ENCODE assay signal across 8 cellular contexts in genomic region chr19:7522072-7522922, GRCh38. TPM values are rescaled to one million over a fixed set of nuclear protein-coding genes. Genes with fewer than 3 reads are reported as not detected.
DNase-seq lines count a peak whose midpoint lies in the region; ATAC-seq and TF ChIP-seq lines count a peak whose summit lies in the region.

Gene MCOLN1 (plus strand): TSS chr19:7522624. CDS start chr19:7522751, 127 bp downstream.

- intact Hi-C loops in lower leg skin (cut with DNase I; ENCODE audit: low total_unique reads) = no loop called here

- DNase-seq in C1 segment of cervical spinal cord (lab: John Stamatoyannopoulos, UW) (peak; percentile 71 to 98 (median 96)), NCI-H774 (lab: John Stamatoyannopoulos, UW) (peak; percentile 96), dermis microvascular lymphatic vessel endothelial cell (ENCODE audit: low read depth in 2 of 2) (peak; percentile 93 to 97), lower leg skin (ENCODE audit: low spot score in 2 of 2) (peak; percentile 99 to 100)
- peak; percentile 100 for DNase-seq in activated CD4-positive, alpha-beta T cell treated with anti-CD3 and anti-CD28 coated beads, Interleukin-2, amount 50 U/mL, for 48 hours
- peak; percentile 99 to 100 for DNase-seq in stimulated activated CD4-positive, alpha-beta T cell treated with anti-CD3 and anti-CD28 coated beads, Interleukin-4, amount 100 ng/mL, for 48 hours (ENCODE audit: low read depth in 2 of 2)

- TF ChIP-seq CTCF in lower leg skin (IDR thresholded peaks at IDR 0.05) = no peak

- peak; percentile 69 for ATAC-seq in GM19395 (IDR thresholded peaks at IDR 0.05; ENCODE audit: unreplicated experiment)
- ATAC-seq in HG03565 (IDR thresholded peaks at IDR 0.05; ENCODE audit: unreplicated experiment) = peak; percentile 83

- no peak for TF ChIP-seq POLR2A in lower leg skin (IDR thresholded peaks at IDR 0.05)

- H3K4me3 ChIP-seq in lower leg skin (ENCODE audit: low read depth, poor library complexity, severe bottlenecking) = peak within 1 kb of the TSS; percentile 77

- WGBS in lower leg skin, 2 donors = 1% methylated on average over 35 to 53 of the region's 65 CpGs

RNA-seq across cellular contexts. Expression of gene MCOLN1, which starts in this region (rescaled TPM):
- 2.8 and 7.1 TPM in 2 replicates for total RNA-seq in dermis microvascular lymphatic vessel endothelial cell
- 10 to 100 TPM; 15.2 to 37.7 (median 28.6) TPM for total RNA-seq in lower leg skin

Comparison
In these comparisons a context has a peak if more than half of its experiments do, and no peak if none do; other contexts are left out.
1. Peak in every context shown above with its lines: DNase-seq, ATAC-seq and H3K4me3 ChIP-seq.